In genomic region chr12:112900298-112901145, GRCh38 we compare ENCODE assay signal across 8 cellular contexts. TPM values are rescaled to one million over a fixed set of nuclear protein-coding genes. Genes with fewer than 3 reads are reported as not detected.
DNase-seq lines count a peak whose midpoint lies in the region; ATAC-seq, FAIRE-seq and TF ChIP-seq lines count a peak whose summit lies in the region.

No MANE protein-coding gene starts in this region.

- no peak overlapping the region for H3K27ac ChIP-seq in endothelial cell of umbilical vein (ENCODE audit: insufficient read depth, low read depth, low read length)

- no peak overlapping the region for H3K4me3 Mint-ChIP-seq in nephron progenitor cell

- no peak for TF ChIP-seq POLR2A in endothelial cell of umbilical vein (IDR thresholded peaks at IDR 0.05; ENCODE audit: low read depth, low read length)

- no peaks in the 10 kb centered on the region for H3K36me3 ChIP-seq in endothelial cell of umbilical vein (ENCODE audit: control insufficient read depth in 2 of 2, extremely low read depth in 1 of 2, insufficient read depth in 2 of 2, low read length in 2 of 2)

- H3K4me3 ChIP-seq in AG09309 (ENCODE audit: control insufficient read depth, low read depth, low read length) (no peak overlapping the region), WI38 (ENCODE audit: low read depth, low read length) (no peak overlapping the region), endothelial cell of umbilical vein (replicated peaks in 1 of 3; ENCODE audit: insufficient read depth in 1 of 3, low read depth in 1 of 3, low read length in 3 of 3) (no peak overlapping the region)

- intact Hi-C loops in endothelial cell of umbilical vein (cut with micrococcal nuclease), result loop anchor here (1.0 kb wide), 5 partner anchors 71 to 198 kb away; partner anchors contain the start of gene OAS2

- no TSS peak for BruUV-seq in endothelial cell of umbilical vein (replicated peaks; lab: Mats Ljungman, UMichigan)

- H3K4me1 ChIP-seq in endothelial cell of umbilical vein (ENCODE audit: control insufficient read depth, extremely low read depth, insufficient read depth, low read length), result peaks cover 36% of the 10 kb centered on the region

- H3K4me2 ChIP-seq in endothelial cell of umbilical vein (ENCODE audit: insufficient read depth, low read length), result no peak overlapping the region

- peaks cover 0 to 8% of the 10 kb centered on the region in 2 experiments for H3K27me3 ChIP-seq in endothelial cell of umbilical vein (ENCODE audit: control insufficient read depth in 2 of 2, insufficient read depth in 2 of 2, low read length in 2 of 2)

- TF ChIP-seq CTCF in AG09309 (IDR thresholded peaks at IDR 0.05; ENCODE audit: control insufficient read depth, insufficient read depth, low read depth, low read length, missing control alignments) (peak; percentile 67), GM12873 (IDR thresholded peaks at IDR 0.05; ENCODE audit: insufficient read depth, low read depth, low read length, missing control alignments) (peak; percentile 82), WI38 (IDR thresholded peaks at IDR 0.05; ENCODE audit: low read depth, low read length) (peak; percentile 50), endothelial cell of umbilical vein (IDR thresholded peaks at IDR 0.05; ENCODE audit: extremely low read depth in 1 of 2, insufficient read depth in 1 of 2, low read depth in 1 of 2, low read length in 2 of 2) (peak; percentile 70 to 71), nephron progenitor cell (IDR thresholded peaks at IDR 0.05) (peak; percentile 41)

- H3K27ac Mint-ChIP-seq in nephron progenitor cell, result no peak overlapping the region

- POLR2A ChIA-PET in endothelial cell of umbilical vein (lab: Charles Lee), result interaction anchor here (0.7 kb wide), 1 partner anchor 285 kb away, joined by 3 read pairs; the partner anchor contains the start of genes DDX54 and RITA1

- CTCF ChIA-PET in endothelial cell of umbilical vein (lab: Charles Lee), result interaction anchor here (0.9 to 5.5 kb wide), 20 partner anchors 8 to 525 kb away, joined by 3 to 88 read pairs (median 5); partner anchors contain the start of genes OAS2 and OAS3

- no peak for ATAC-seq in GM21526 (IDR thresholded peaks at IDR 0.05; ENCODE audit: low FRiP score, unreplicated experiment)

- H3K4me1 Mint-ChIP-seq in nephron progenitor cell, result no peaks in the 10 kb centered on the region

- no peak overlapping the region for H3K9ac ChIP-seq in endothelial cell of umbilical vein (replicated peaks; ENCODE audit: extremely low read depth, insufficient read depth, low read length)

- H3K9me1 ChIP-seq in endothelial cell of umbilical vein (replicated peaks; ENCODE audit: control insufficient read depth, extremely low read depth, insufficient read depth, low read length), result no peaks in the 10 kb centered on the region

- H2AFZ ChIP-seq in endothelial cell of umbilical vein (ENCODE audit: low read depth, low read length), result no peak overlapping the region

- peaks cover 48% of the 10 kb centered on the region for H3K27me3 Mint-ChIP-seq in nephron progenitor cell (ENCODE audit: low read depth, poor library complexity)

- H3K36me3 Mint-ChIP-seq in nephron progenitor cell (ENCODE audit: low read depth), result no peaks in the 10 kb centered on the region

- DNase-seq in AG09309 (ENCODE audit: low read depth) (no peak), NCI-H2107 (lab: John Stamatoyannopoulos, UW) (peak; percentile 3), endothelial cell of umbilical vein (ENCODE audit: low read depth, low spot score) (peak; percentile 58), nephron progenitor cell (no peak), hypothalamus (lab: John Stamatoyannopoulos, UW) (no peak)

- FAIRE-seq in endothelial cell of umbilical vein (lab: Jason Lieb, UNC), result peak; percentile 89

- dilution Hi-C loops in endothelial cell of umbilical vein (cut with MboI; ENCODE audit: extremely low pct_ligation_motif_present, low sequenced_read_pairs), result no loop called here

- no peaks in the 10 kb centered on the region for H3K79me2 ChIP-seq in endothelial cell of umbilical vein (ENCODE audit: control insufficient read depth, insufficient read depth, low read length)

- H3K9me3 ChIP-seq in endothelial cell of umbilical vein (replicated peaks; ENCODE audit: control insufficient read depth, insufficient read depth, low read length), result no peaks in the 10 kb centered on the region

- peaks cover 19% of the 10 kb centered on the region for H3K9me3 Mint-ChIP-seq in nephron progenitor cell

- H4K20me1 ChIP-seq in endothelial cell of umbilical vein (replicated peaks; ENCODE audit: control insufficient read depth, extremely low read depth, insufficient read depth, low read length), result no peaks in the 10 kb centered on the region

TF ChIP-seq in endothelial cell of umbilical vein, 7 proteins besides CTCF, POLR2A, EP300 and RAD21:
- TF ChIP-seq POLR2AphosphoS5 (IDR thresholded peaks at IDR 0.05; ENCODE audit: insufficient read depth, low read depth, low read length) (no peak), EZH2 (IDR thresholded peaks at IDR 0.05; ENCODE audit: borderline replicate concordance, low read depth, low read length, severe bottlenecking) (no peak), MYC (IDR thresholded peaks at IDR 0.05; ENCODE audit: low read depth, low read length) (no peak), MAX (IDR thresholded peaks at IDR 0.05; ENCODE audit: insufficient read depth, insufficient read length) (no peak), GATA2 (IDR thresholded peaks at IDR 0.05; ENCODE audit: insufficient read depth, insufficient read length, low read depth, low read length) (no peak), JUN (IDR thresholded peaks at IDR 0.05; ENCODE audit: borderline replicate concordance, insufficient read depth, insufficient read length, low read depth) (no peak), FOS (IDR thresholded peaks at IDR 0.05; ENCODE audit: borderline replicate concordance, insufficient read depth, low read length) (no peak)

RNA-seq across cellular contexts. Expression of gene OAS1, which starts 6.2 kb away (rescaled TPM):
- total RNA-seq in endothelial cell of umbilical vein, result 2.9 and 6.4 TPM in 2 replicates
- 5.7 and 5.8 TPM in 2 replicates for polyA plus RNA-seq in endothelial cell of umbilical vein
- 5.1 and 7.9 TPM in 2 replicates for polyA plus RNA-seq in endothelial cell of umbilical vein (2011; cell fraction: cytosol; rRNA removed)
- 5.7 and 6.4 TPM in 2 replicates for polyA plus RNA-seq in endothelial cell of umbilical vein (2011; cell fraction: nucleus; rRNA removed)
- polyA plus RNA-seq in endothelial cell of umbilical vein (2012), result 18.1 and 20.1 TPM in 2 replicates
- polyA minus RNA-seq in endothelial cell of umbilical vein, result 7.1 and 14.1 TPM in 2 replicates
- 17.4 TPM for polyA minus RNA-seq in endothelial cell of umbilical vein (2011; cell fraction: cytosol; rRNA and poly(A)+ RNA removed)
- 2.5 and 3.8 TPM in 2 replicates for polyA minus RNA-seq in endothelial cell of umbilical vein (2011; cell fraction: nucleus; rRNA and poly(A)+ RNA removed)

RNA-seq across cellular contexts. Expression of gene OAS3, which starts 37.8 kb away (rescaled TPM):
- 15.9 and 19.8 TPM in 2 replicates for total RNA-seq in endothelial cell of umbilical vein
- polyA plus RNA-seq in endothelial cell of umbilical vein, result 13.1 and 15.7 TPM in 2 replicates
- polyA plus RNA-seq in endothelial cell of umbilical vein (2011; cell fraction: cytosol; rRNA removed), result 8.4 TPM in 2 replicates
- polyA plus RNA-seq in endothelial cell of umbilical vein (2011; cell fraction: nucleus; rRNA removed), result 12.6 and 13.4 TPM in 2 replicates
- 11.0 and 14.9 TPM in 2 replicates for polyA plus RNA-seq in endothelial cell of umbilical vein (2012)
- 25.8 and 31.3 TPM in 2 replicates for polyA minus RNA-seq in endothelial cell of umbilical vein
- polyA minus RNA-seq in endothelial cell of umbilical vein (2011; cell fraction: cytosol; rRNA and poly(A)+ RNA removed), result 25.1 TPM
- polyA minus RNA-seq in endothelial cell of umbilical vein (2011; cell fraction: nucleus; rRNA and poly(A)+ RNA removed), result 8.3 and 8.7 TPM in 2 replicates

Comparison
In these comparisons a context has a peak if more than half of its experiments do, and no peak if none do; other contexts are left out.
1. DNase-seq: peak in NCI-H2107 (single experiment) and endothelial cell of umbilical vein (single experiment); none in AG09309 (single experiment), nephron progenitor cell (single experiment) and hypothalamus (0 of 51).
2. Peak in every context shown above with its lines, with median percentiles within 50 percentile points of each other: CTCF ChIP-seq.